8 cellular contexts compared by ENCODE assay signal in the genomic region with DNA sequence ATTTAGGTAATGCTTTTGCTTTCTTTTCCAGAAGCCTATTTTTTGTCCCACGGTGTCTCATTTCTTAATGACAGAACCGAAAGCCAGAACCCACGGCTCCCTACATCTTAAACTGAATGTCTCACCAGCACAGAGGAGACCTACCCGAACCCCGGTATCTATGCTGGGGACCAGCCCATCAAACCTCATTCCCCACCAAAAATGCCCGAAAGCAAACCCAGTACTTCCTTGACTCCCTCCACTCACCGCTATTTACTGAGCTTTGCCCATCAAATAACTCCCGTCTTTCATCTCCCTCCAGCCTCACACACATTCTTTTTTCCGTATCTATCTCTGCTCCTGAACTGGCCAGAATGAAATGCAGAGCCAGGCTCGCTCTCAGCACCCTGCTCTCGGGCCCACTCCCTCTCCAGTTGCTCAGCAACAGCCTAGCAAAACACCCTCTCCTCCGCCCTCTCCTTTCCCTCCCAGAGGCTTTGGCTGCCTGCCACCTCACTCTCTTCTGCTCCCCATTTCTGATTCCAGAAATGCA. TPM values are rescaled to one million over a fixed set of nuclear protein-coding genes. Genes with fewer than 3 reads are reported as not detected.
DNase-seq lines count a peak whose midpoint lies in the region; ATAC-seq and TF ChIP-seq lines count a peak whose summit lies in the region.

No MANE protein-coding gene starts in this region.

- H4K20me1 ChIP-seq in osteoblast (ENCODE audit: insufficient read depth, low read length): peaks cover 3% of the 10 kb centered on the region

- intact Hi-C loops in adrenal gland (cut with DNase I) (loop anchor here (5.0 to 10.0 kb wide), 2 partner anchors 484 to 1021 kb away; no protein-coding TSS in a partner anchor), cardiac septum (cut with DNase I) (no loop called here)

- peak overlapping the region; percentile 68 for H2AFZ ChIP-seq in osteoblast (ENCODE audit: low read length)

- no peaks in the 10 kb centered on the region for H3K27me3 ChIP-seq in adrenal gland
- H3K27me3 ChIP-seq in osteoblast (ENCODE audit: insufficient read depth, low read length): peaks cover 66% of the 10 kb centered on the region

- peak overlapping the region; percentile 96 for H3K4me2 ChIP-seq in osteoblast (ENCODE audit: insufficient read depth, low read length)

- H3K36me3 ChIP-seq in adrenal gland (replicated peaks in 1 of 2): peaks cover 0 to 7% of the 10 kb centered on the region in 2 donors
- H3K36me3 ChIP-seq in osteoblast (ENCODE audit: insufficient read depth, low read length): no peaks in the 10 kb centered on the region

- WGBS in adrenal gland, 4 donors: 18 to 21% (median 19%) methylated on average over 12 of the region's 12 CpGs

- no peak for TF ChIP-seq CTCF in GM20000 (IDR thresholded peaks at IDR 0.05; ENCODE audit: extremely low read depth, missing control alignments)
- no peak for TF ChIP-seq CTCF in adrenal gland (IDR thresholded peaks at IDR 0.05)
- no peak for TF ChIP-seq CTCF in osteoblast (IDR thresholded peaks at IDR 0.05; ENCODE audit: extremely low read depth, low read depth, low read length)

- H3K4me1 ChIP-seq in adrenal gland (replicated peaks in 1 of 2) (peaks cover 14 to 24% of the 10 kb centered on the region in 2 donors), osteoblast (ENCODE audit: insufficient read depth, low read length) (peaks cover 42% of the 10 kb centered on the region)

- ATAC-seq in GM18867 (IDR thresholded peaks at IDR 0.05; ENCODE audit: unreplicated experiment) (no peak), GM21737 (IDR thresholded peaks at IDR 0.05; ENCODE audit: unreplicated experiment) (no peak)

- H3K9me3 ChIP-seq in adrenal gland (replicated peaks in 1 of 3) (no peaks in the 10 kb centered on the region), osteoblast (ENCODE audit: low read depth, low read length) (no peaks in the 10 kb centered on the region)

- H3K4me3 ChIP-seq in adrenal gland: peak overlapping the region in 1 of 4 donors; percentile 59
- H3K4me3 ChIP-seq in osteoblast (ENCODE audit: insufficient read depth, low read length): peak overlapping the region; percentile 70

- no peaks in the 10 kb centered on the region for H3K79me2 ChIP-seq in osteoblast (ENCODE audit: insufficient read depth, low read length)

- peak overlapping the region in 4 of 5 donors; percentile 16 to 79 (median 52) for H3K27ac ChIP-seq in adrenal gland
- peak overlapping the region; percentile 42 for H3K27ac ChIP-seq in osteoblast (ENCODE audit: low read depth, low read length)

- TF ChIP-seq POLR2A in adrenal gland (IDR thresholded peaks at IDR 0.05): peak in 1 of 2 donors; percentile 14

- peak; percentile 61 for DNase-seq in GM20000 (ENCODE audit: low spot score)
- DNase-seq in NCI-H2171 treated with DMSO at 0.1 percent for 48 hours (lab: John Stamatoyannopoulos, UW): peak; percentile 91
- DNase-seq in adrenal gland: peak in 6 of 7 donors; percentile 37 to 88 (median 56)
- DNase-seq in cardiac septum (ENCODE audit: low spot score): peak; percentile 90
- DNase-seq in osteoblast (ENCODE audit: insufficient read length, low spot score, missing footprints): peak; percentile 97
- no peak for DNase-seq in GDM1 (lab: John Stamatoyannopoulos, UW)

RNA-seq across cellular contexts. Expression of gene IGFBP5, which starts 4.1 kb away (rescaled TPM):
- total RNA-seq in adrenal gland (1,000 to 10,000 TPM in 3 of 8 donors, 100 to 1,000 TPM in 5; 348 to 2,550 (median 761) TPM), cardiac septum (191 TPM), osteoblast (12.3 and 29.5 TPM in 2 replicates)
- polyA plus RNA-seq in adrenal gland: 100 to 1,000 TPM in 2 of 3 donors, 10 to 100 TPM in 1; 92.5 to 204 (median 204) TPM

RNA-seq across cellular contexts. Expression of gene IGFBP2, which starts 58.1 kb away (rescaled TPM):
- total RNA-seq in adrenal gland (100 to 1,000 TPM in 3 of 8 donors, 10 to 100 TPM in 5; 35.6 to 253 (median 84.8) TPM), cardiac septum (785 TPM), osteoblast (6.5 and 11.2 TPM in 2 replicates)
- polyA plus RNA-seq in adrenal gland: 10 to 100 TPM; 14.8 to 76.6 (median 62.7) TPM
